ENCODE assay signal across 8 cellular contexts in genomic region chr9:123997665-123998277, GRCh38. TPM values are rescaled to one million over a fixed set of nuclear protein-coding genes. Genes with fewer than 3 reads are reported as not detected.
DNase-seq lines count a peak whose midpoint lies in the region; ATAC-seq and TF ChIP-seq lines count a peak whose summit lies in the region.

No MANE protein-coding gene starts in this region.

- BruUV-seq in Calu3 (replicated peaks; lab: Mats Ljungman, UMichigan), result no TSS peak

- H3K4me3 Mint-ChIP-seq in Calu3 (ENCODE audit: low read depth, unreplicated experiment), result no peak overlapping the region

- H3K27ac Mint-ChIP-seq in Calu3 (ENCODE audit: unreplicated experiment), result no peak overlapping the region

- H3K9me3 Mint-ChIP-seq in Calu3 (ENCODE audit: low read depth, unreplicated experiment), result no peaks in the 10 kb centered on the region

- peak; percentile 42 for DNase-seq in UCSD-AML1 (lab: John Stamatoyannopoulos, UW; ENCODE audit: unreplicated experiment)
- no peak for DNase-seq in left lobe of liver (ENCODE audit: low spot score)
- no peak for DNase-seq in Calu3
- DNase-seq in activated CD8-positive, alpha-beta memory T cell treated with anti-CD3 and anti-CD28 coated beads, Interleukin-2, amount 50 U/mL, for 4 hours, result no peak
- no peak for DNase-seq in HuH-7.5 (ENCODE audit: low spot score)
- DNase-seq in NCI-H345 (lab: John Stamatoyannopoulos, UW), result no peak

- H3K27me3 Mint-ChIP-seq in Calu3 (ENCODE audit: unreplicated experiment), result peaks cover 97% of the 10 kb centered on the region

- CTCF ChIA-PET in Calu3 (lab: Charles Lee), result interaction anchor here (1.1 kb wide), 1 partner anchor 22 kb away, joined by 3 read pairs; no protein-coding TSS in a partner anchor

- H3K4me1 Mint-ChIP-seq in Calu3 (ENCODE audit: low read depth, unreplicated experiment), result peaks cover 25% of the 10 kb centered on the region

- no peaks in the 10 kb centered on the region for H3K36me3 Mint-ChIP-seq in Calu3 (ENCODE audit: insufficient read depth, unreplicated experiment)

- intact Hi-C loops in Calu3 (cut with micrococcal nuclease; ENCODE audit: unreplicated experiment), result no loop called here

- ATAC-seq in GM18861 (IDR thresholded peaks at IDR 0.05; ENCODE audit: unreplicated experiment) (peak; percentile 45), HG02610 (IDR thresholded peaks at IDR 0.05; ENCODE audit: unreplicated experiment) (peak; percentile 77), left lobe of liver (peak; percentile 54)

- TF ChIP-seq CTCF in Calu3 (IDR thresholded peaks at IDR 0.05; ENCODE audit: unreplicated experiment), result no peak

RNA-seq across cellular contexts. Expression of gene LHX2, which starts 13.8 kb away (rescaled TPM):
- 2.9 TPM for total RNA-seq in left lobe of liver
- not detected in 2 replicates for total RNA-seq in Calu3 (2022)
